Comparison of ENCODE assay signal across 1 cellular context in the genomic region with DNA sequence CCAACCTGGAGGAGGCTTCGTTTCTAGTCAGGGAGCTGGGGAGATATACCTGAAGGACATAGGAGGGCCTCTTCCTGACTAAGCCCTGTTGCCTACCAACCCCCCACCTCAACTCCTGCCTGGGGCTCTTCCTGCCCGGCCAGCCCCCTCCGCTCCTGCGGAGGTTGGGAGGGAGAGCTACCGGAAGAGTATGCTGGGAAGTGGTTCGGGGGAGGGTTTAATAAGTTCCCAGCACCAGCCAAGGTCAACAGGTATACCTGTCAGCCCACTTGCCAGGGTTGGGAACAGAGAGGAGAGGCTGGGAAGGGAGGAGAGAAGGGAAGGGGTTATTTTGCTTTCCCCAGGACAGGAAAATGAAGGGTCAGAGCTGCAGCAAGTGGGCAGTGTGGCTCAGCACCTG.
TF ChIP-seq lines count a peak whose summit lies in the region.

No MANE protein-coding gene starts in this region.

TF ChIP-seq in GM23338, 12 proteins besides CTCF, POLR2A, EP300 and RAD21 (continued from another document):
- TF ChIP-seq, protein P1, sequence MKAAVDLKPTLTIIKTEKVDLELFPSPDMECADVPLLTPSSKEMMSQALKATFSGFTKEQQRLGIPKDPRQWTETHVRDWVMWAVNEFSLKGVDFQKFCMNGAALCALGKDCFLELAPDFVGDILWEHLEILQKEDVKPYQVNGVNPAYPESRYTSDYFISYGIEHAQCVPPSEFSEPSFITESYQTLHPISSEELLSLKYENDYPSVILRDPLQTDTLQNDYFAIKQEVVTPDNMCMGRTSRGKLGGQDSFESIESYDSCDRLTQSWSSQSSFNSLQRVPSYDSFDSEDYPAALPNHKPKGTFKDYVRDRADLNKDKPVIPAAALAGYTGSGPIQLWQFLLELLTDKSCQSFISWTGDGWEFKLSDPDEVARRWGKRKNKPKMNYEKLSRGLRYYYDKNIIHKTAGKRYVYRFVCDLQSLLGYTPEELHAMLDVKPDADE (IDR thresholded peaks at IDR 0.05): peak; percentile 56
- TF ChIP-seq EZH2 (IDR thresholded peaks at IDR 0.05; ENCODE audit: low read depth, unreplicated experiment): no peak
